In genomic region chr2:222796413-222797103, GRCh38 we compare ENCODE assay signal across 1 cellular context.
A peak's percentile ranks its signal among the peaks of the same experiment; 100 is the strongest.
TF ChIP-seq lines count a peak whose summit lies in the region.

No MANE protein-coding gene starts in this region.

TF ChIP-seq in HepG2, 621 proteins besides CTCF, POLR2A, EP300 and RAD21 (continued from another document and continues in another):
- TF ChIP-seq PRDM10 (CRISPR knock-in tag; IDR thresholded peaks at IDR 0.05; ENCODE audit: low read depth) (no peak), DMAP1 (CRISPR knock-in tag; IDR thresholded peaks at IDR 0.05) (peak; percentile 59; the same call in 1 of the 2 replicates), PRDM15 (CRISPR knock-in tag; IDR thresholded peaks at IDR 0.05) (0 out of 2 replicates have a peak, but pooled peaks have one; percentile 14), TCF7L2 (IDR thresholded peaks at IDR 0.05; ENCODE audit: low read depth, low read length) (peak; percentile 91), NRL (CRISPR knock-in tag; IDR thresholded peaks at IDR 0.05; ENCODE audit: borderline replicate concordance) (no peak), ZNF652 (CRISPR knock-in tag; IDR thresholded peaks at IDR 0.05; ENCODE audit: borderline replicate concordance, low read depth) (peak; percentile 43; the same call in 1 of the 2 replicates), ZNF598 (CRISPR knock-in tag; IDR thresholded peaks at IDR 0.05; ENCODE audit: borderline replicate concordance) (peak; percentile 57; the same call in 1 of the 2 replicates), CEBPG (CRISPR knock-in tag; IDR thresholded peaks at IDR 0.05) (peak; percentile 92), MATR3 (CRISPR knock-in tag; IDR thresholded peaks at IDR 0.05) (no peak), SRSF1 (optimal IDR thresholded peaks at IDR 0.05; ENCODE audit: low read depth, low read length) (no peak), POLR2AphosphoS2 (IDR thresholded peaks at IDR 0.05; ENCODE audit: low read depth, low read length) (no peak), RARG (CRISPR knock-in tag; IDR thresholded peaks at IDR 0.05; ENCODE audit: low read depth) (no peak; the same call in 1 of the 2 replicates), ZNF205 (CRISPR knock-in tag; IDR thresholded peaks at IDR 0.05) (peak; percentile 98), ZNF24 (IDR thresholded peaks at IDR 0.05) (peak; percentile 65), ZZZ3 (CRISPR knock-in tag; IDR thresholded peaks at IDR 0.05; ENCODE audit: borderline replicate concordance) (no peak), PRPF4 (IDR thresholded peaks at IDR 0.05; ENCODE audit: low read depth, low read length, poor library complexity, severe bottlenecking) (no peak), PHF5A (CRISPR knock-in tag; IDR thresholded peaks at IDR 0.05; ENCODE audit: low read depth, unreplicated experiment) (peak; percentile 89), ZNF792 (CRISPR knock-in tag; IDR thresholded peaks at IDR 0.05) (peak; percentile 96; the same call in 1 of the 2 replicates), GATAD2A (CRISPR knock-in tag; IDR thresholded peaks at IDR 0.05) (peak; percentile 98), ATF3 (CRISPR knock-in tag; IDR thresholded peaks at IDR 0.05) (peak; percentile 82), JUNB (CRISPR knock-in tag; IDR thresholded peaks at IDR 0.05; ENCODE audit: borderline replicate concordance) (peak; percentile 80; the same call in 1 of the 2 replicates), RBAK (CRISPR knock-in tag; IDR thresholded peaks at IDR 0.05) (peak; percentile 97), TRIM24 (CRISPR knock-in tag; IDR thresholded peaks at IDR 0.05) (no peak; the same call in 1 of the 2 replicates), ZNF501 (CRISPR knock-in tag; IDR thresholded peaks at IDR 0.05) (peak; percentile 74), HHEX (CRISPR knock-in tag; IDR thresholded peaks at IDR 0.05) (peak; percentile 99), ZNF646 (CRISPR knock-in tag; IDR thresholded peaks at IDR 0.05) (no peak; the same call in 1 of the 2 replicates), ZNF333 (CRISPR knock-in tag; IDR thresholded peaks at IDR 0.05; ENCODE audit: borderline replicate concordance) (no peak), FOSL1 (CRISPR knock-in tag; IDR thresholded peaks at IDR 0.05; ENCODE audit: borderline replicate concordance) (peak; percentile 77; the same call in 1 of the 2 replicates), RFX5 (IDR thresholded peaks at IDR 0.05; ENCODE audit: low read depth, low read length) (no peak), PAWR (CRISPR knock-in tag; IDR thresholded peaks at IDR 0.05; ENCODE audit: borderline replicate concordance) (no peak), ZMYM3 (CRISPR knock-in tag; IDR thresholded peaks at IDR 0.05) (peak; percentile 89), POLR2G (IDR thresholded peaks at IDR 0.05; ENCODE audit: low read depth, low read length) (peak; percentile 88), SRF (IDR thresholded peaks at IDR 0.05; ENCODE audit: low read depth, low read length) (no peak), ZNF30 (CRISPR knock-in tag; IDR thresholded peaks at IDR 0.05) (no peak), U2AF2 (IDR thresholded peaks at IDR 0.05; ENCODE audit: low read depth, low read length) (no peak)
- TF ChIP-seq, protein P1, sequence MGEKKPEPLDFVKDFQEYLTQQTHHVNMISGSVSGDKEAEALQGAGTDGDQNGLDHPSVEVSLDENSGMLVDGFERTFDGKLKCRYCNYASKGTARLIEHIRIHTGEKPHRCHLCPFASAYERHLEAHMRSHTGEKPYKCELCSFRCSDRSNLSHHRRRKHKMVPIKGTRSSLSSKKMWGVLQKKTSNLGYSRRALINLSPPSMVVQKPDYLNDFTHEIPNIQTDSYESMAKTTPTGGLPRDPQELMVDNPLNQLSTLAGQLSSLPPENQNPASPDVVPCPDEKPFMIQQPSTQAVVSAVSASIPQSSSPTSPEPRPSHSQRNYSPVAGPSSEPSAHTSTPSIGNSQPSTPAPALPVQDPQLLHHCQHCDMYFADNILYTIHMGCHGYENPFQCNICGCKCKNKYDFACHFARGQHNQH (CRISPR knock-in tag; IDR thresholded peaks at IDR 0.05) = peak; percentile 98
- TF ChIP-seq, protein P2, sequence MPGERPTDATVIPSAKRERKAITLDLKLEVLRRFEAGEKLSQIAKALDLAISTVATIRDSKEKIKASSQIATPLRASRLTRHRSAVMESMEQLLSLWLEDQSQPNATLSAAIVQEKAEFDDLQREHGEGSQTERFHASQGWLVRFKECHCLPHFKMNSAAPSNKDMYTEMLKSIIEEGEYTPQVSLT (CRISPR knock-in tag; IDR thresholded peaks at IDR 0.05; ENCODE audit: borderline replicate concordance, low read depth) = peak; percentile 94; the same call in 1 of the 2 replicates
- TF ChIP-seq, protein P3, sequence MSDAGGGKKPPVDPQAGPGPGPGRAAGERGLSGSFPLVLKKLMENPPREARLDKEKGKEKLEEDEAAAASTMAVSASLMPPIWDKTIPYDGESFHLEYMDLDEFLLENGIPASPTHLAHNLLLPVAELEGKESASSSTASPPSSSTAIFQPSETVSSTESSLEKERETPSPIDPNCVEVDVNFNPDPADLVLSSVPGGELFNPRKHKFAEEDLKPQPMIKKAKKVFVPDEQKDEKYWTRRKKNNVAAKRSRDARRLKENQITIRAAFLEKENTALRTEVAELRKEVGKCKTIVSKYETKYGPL (CRISPR knock-in tag; IDR thresholded peaks at IDR 0.05) = no peak
- TF ChIP-seq, protein P4, sequence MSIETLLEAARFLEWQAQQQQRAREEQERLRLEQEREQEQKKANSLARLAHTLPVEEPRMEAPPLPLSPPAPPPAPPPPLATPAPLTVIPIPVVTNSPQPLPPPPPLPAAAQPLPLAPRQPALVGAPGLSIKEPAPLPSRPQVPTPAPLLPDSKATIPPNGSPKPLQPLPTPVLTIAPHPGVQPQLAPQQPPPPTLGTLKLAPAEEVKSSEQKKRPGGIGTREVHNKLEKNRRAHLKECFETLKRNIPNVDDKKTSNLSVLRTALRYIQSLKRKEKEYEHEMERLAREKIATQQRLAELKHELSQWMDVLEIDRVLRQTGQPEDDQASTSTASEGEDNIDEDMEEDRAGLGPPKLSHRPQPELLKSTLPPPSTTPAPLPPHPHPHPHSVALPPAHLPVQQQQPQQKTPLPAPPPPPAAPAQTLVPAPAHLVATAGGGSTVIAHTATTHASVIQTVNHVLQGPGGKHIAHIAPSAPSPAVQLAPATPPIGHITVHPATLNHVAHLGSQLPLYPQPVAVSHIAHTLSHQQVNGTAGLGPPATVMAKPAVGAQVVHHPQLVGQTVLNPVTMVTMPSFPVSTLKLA (IDR thresholded peaks at IDR 0.05) = peak; percentile 66
- TF ChIP-seq, protein P5, sequence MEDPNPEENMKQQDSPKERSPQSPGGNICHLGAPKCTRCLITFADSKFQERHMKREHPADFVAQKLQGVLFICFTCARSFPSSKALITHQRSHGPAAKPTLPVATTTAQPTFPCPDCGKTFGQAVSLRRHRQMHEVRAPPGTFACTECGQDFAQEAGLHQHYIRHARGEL (CRISPR knock-in tag; IDR thresholded peaks at IDR 0.05) = no peak
- TF ChIP-seq, protein P6, sequence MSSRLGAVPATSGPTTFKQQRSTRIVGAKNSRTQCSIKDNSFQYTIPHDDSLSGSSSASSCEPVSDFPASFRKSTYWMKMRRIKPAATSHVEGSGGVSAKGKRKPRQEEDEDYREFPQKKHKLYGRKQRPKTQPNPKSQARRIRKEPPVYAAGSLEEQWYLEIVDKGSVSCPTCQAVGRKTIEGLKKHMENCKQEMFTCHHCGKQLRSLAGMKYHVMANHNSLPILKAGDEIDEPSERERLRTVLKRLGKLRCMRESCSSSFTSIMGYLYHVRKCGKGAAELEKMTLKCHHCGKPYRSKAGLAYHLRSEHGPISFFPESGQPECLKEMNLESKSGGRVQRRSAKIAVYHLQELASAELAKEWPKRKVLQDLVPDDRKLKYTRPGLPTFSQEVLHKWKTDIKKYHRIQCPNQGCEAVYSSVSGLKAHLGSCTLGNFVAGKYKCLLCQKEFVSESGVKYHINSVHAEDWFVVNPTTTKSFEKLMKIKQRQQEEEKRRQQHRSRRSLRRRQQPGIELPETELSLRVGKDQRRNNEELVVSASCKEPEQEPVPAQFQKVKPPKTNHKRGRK (CRISPR knock-in tag; IDR thresholded peaks at IDR 0.05) = no peak
